ENCODE assay signal across 8 cellular contexts in genomic region chr11:76512851-76513653, GRCh38.
A peak's percentile ranks its signal among the peaks of the same experiment; 100 is the strongest.
DNase-seq lines count a peak whose midpoint lies in the region; ATAC-seq and TF ChIP-seq lines count a peak whose summit lies in the region.

No MANE protein-coding gene starts in this region.

- TF ChIP-seq CTCF in heart right ventricle (IDR thresholded peaks at IDR 0.05) (peak in 7 of 9 donors; percentile 36 to 61 (median 57)), fibroblast of pulmonary artery (IDR thresholded peaks at IDR 0.05; ENCODE audit: low read length, missing control alignments) (peak; percentile 44), transverse colon (IDR thresholded peaks at IDR 0.05) (peak; percentile 23 to 43 (median 37)), uterus (IDR thresholded peaks at IDR 0.05) (no peak)

- no peak for DNase-seq in heart right ventricle
- no peak for DNase-seq in right cardiac atrium
- DNase-seq in RKO (ENCODE audit: low spot score), result peak; percentile 64
- DNase-seq in fibroblast of pulmonary artery (ENCODE audit: low read depth), result peak; percentile 69
- no peak for DNase-seq in transverse colon
- no peak for DNase-seq in activated CD8-positive, alpha-beta memory T cell treated with anti-CD3 and anti-CD28 coated beads, Interleukin-2, amount 10 ng/mL, durations not matched to agents 7 days and 5 days
- no peak for DNase-seq in uterus

- H3K4me3 Mint-ChIP-seq in activated CD8-positive, alpha-beta memory T cell treated with anti-CD3 and anti-CD28 coated beads, Interleukin-2, amount 10 ng/mL, durations not matched to agents 7 days and 5 days, result no peak overlapping the region

- H3K27ac ChIP-seq in heart right ventricle (no peak overlapping the region), right cardiac atrium (ENCODE audit: low read length) (no peak overlapping the region), transverse colon (peak overlapping the region in 1 of 4 donors; percentile 13), uterus (no peak overlapping the region)

- in situ Hi-C loops in transverse colon (cut with MboI; ENCODE audit: low pct_ligation_motif_present in 1 of 4, low pct_unique_long_range_greater_than_20kb in 1 of 4, low sequenced_read_pairs in 3 of 4), result no loop called here

- intact Hi-C loops in heart right ventricle (cut with DNase I), result loop anchor here in 3 of 10 donors (5.0 to 10.0 kb wide), 3 partner anchors 68 to 308 kb away; partner anchors contain the start of genes WNT11 (in 3 of the 3) and EMSY (in 1 of the 3)
- intact Hi-C loops in right cardiac atrium (cut with DNase I), result no loop called here
- intact Hi-C loops in transverse colon (cut with DNase I; ENCODE audit: low total_unique reads), result no loop called here
- intact Hi-C loops in uterus (cut with DNase I; ENCODE audit: low total_unique reads), result no loop called here

- H3K27ac Mint-ChIP-seq in activated CD8-positive, alpha-beta memory T cell treated with anti-CD3 and anti-CD28 coated beads, Interleukin-2, amount 10 ng/mL, durations not matched to agents 7 days and 5 days, result no peak overlapping the region

- WGBS in heart right ventricle, 2 donors, result 76 to 77% methylated on average over 1 of the region's 1 CpG
- WGBS in right cardiac atrium, result 62% methylated on average over 1 of the region's 1 CpG
- WGBS in transverse colon (ENCODE audit: low coverage in 1 of 2), 2 donors, result 57 to 69% methylated on average over 1 of the region's 1 CpG

- no peaks in the 10 kb centered on the region for H3K9me3 Mint-ChIP-seq in activated CD8-positive, alpha-beta memory T cell treated with anti-CD3 and anti-CD28 coated beads, Interleukin-2, amount 10 ng/mL, durations not matched to agents 7 days and 5 days (ENCODE audit: low read depth)

- H3K27me3 ChIP-seq in heart right ventricle (no peaks in the 10 kb centered on the region), right cardiac atrium (ENCODE audit: control insufficient read depth, insufficient read depth) (no peaks in the 10 kb centered on the region), transverse colon (no peaks in the 10 kb centered on the region), uterus (no peaks in the 10 kb centered on the region)

- ATAC-seq in heart right ventricle (peak in 2 of 8 donors; percentile 52), right cardiac atrium (no peak), GM19455 (IDR thresholded peaks at IDR 0.05; ENCODE audit: unreplicated experiment) (no peak)
- ATAC-seq in activated CD8-positive, alpha-beta memory T cell treated with anti-CD3 and anti-CD28 coated beads, Interleukin-2, amount 10 ng/mL, durations not matched to agents 7 days and 5 days, result no peak

- TF ChIP-seq EP300 in transverse colon (IDR thresholded peaks at IDR 0.05; ENCODE audit: low read depth), result no peak

- H3K4me3 ChIP-seq in heart right ventricle (no peak overlapping the region), right cardiac atrium (ENCODE audit: low read length) (no peak overlapping the region), fibroblast of pulmonary artery (replicated peaks; ENCODE audit: low read depth, low read length) (no peak overlapping the region), transverse colon (no peak overlapping the region), uterus (no peak overlapping the region)

- H3K36me3 Mint-ChIP-seq in activated CD8-positive, alpha-beta memory T cell treated with anti-CD3 and anti-CD28 coated beads, Interleukin-2, amount 10 ng/mL, durations not matched to agents 7 days and 5 days, result peaks cover 5% of the 10 kb centered on the region

- no peak for TF ChIP-seq POLR2A in transverse colon (IDR thresholded peaks at IDR 0.05)
- TF ChIP-seq POLR2A in uterus (IDR thresholded peaks at IDR 0.05), result no peak

- no peaks in the 10 kb centered on the region for H3K4me1 Mint-ChIP-seq in activated CD8-positive, alpha-beta memory T cell treated with anti-CD3 and anti-CD28 coated beads, Interleukin-2, amount 10 ng/mL, durations not matched to agents 7 days and 5 days

- H3K36me3 ChIP-seq in heart right ventricle (peaks cover 0 to 58% (median 12%) of the 10 kb centered on the region in 9 donors), transverse colon (peaks cover 0 to 7% (median 0%) of the 10 kb centered on the region in 4 donors), uterus (no peaks in the 10 kb centered on the region)

- H3K27me3 Mint-ChIP-seq in activated CD8-positive, alpha-beta memory T cell treated with anti-CD3 and anti-CD28 coated beads, Interleukin-2, amount 10 ng/mL, durations not matched to agents 7 days and 5 days, result no peaks in the 10 kb centered on the region

- peaks cover 0 to 20% (median 10%) of the 10 kb centered on the region in 9 donors for H3K4me1 ChIP-seq in heart right ventricle
- H3K4me1 ChIP-seq in right cardiac atrium (ENCODE audit: control insufficient read depth, insufficient read depth, low read length), result no peaks in the 10 kb centered on the region
- H3K4me1 ChIP-seq in transverse colon, result peaks cover 0 to 17% (median 2%) of the 10 kb centered on the region in 4 donors
- no peaks in the 10 kb centered on the region for H3K4me1 ChIP-seq in uterus

- H3K9me3 ChIP-seq in heart right ventricle (peaks cover 0 to 1% (median 0%) of the 10 kb centered on the region in 11 donors), right cardiac atrium (ENCODE audit: control insufficient read depth, low read length) (no peaks in the 10 kb centered on the region), transverse colon (no peaks in the 10 kb centered on the region), uterus (no peaks in the 10 kb centered on the region)

- CTCF ChIA-PET in activated CD8-positive, alpha-beta memory T cell treated with anti-CD3 and anti-CD28 coated beads, Interleukin-2, amount 10 ng/mL, durations not matched to agents 7 days and 5 days (lab: Charles Lee), result interaction anchor here (1.2 to 2.0 kb wide), 3 partner anchors 11 to 306 kb away, joined by 3 to 6 read pairs (median 4); no protein-coding TSS in a partner anchor

Comparison
In these comparisons a context has a peak if more than half of its experiments do, and no peak if none do; other contexts are left out.
1. DNase-seq: peak in RKO (single experiment) and fibroblast of pulmonary artery (single experiment); none in heart right ventricle (0 of 2), right cardiac atrium (0 of 3), transverse colon (single experiment), activated CD8-positive, alpha-beta memory T cell treated with anti-CD3 and anti-CD28 coated beads, Interleukin-2, amount 10 ng/mL, durations not matched to agents 7 days and 5 days (single experiment) and uterus (0 of 2).
2. CTCF ChIP-seq: peak in heart right ventricle (7 of 9), fibroblast of pulmonary artery (single experiment) and transverse colon (5 of 5); none in uterus (0 of 4).